9 cellular contexts compared by ENCODE assay signal in genomic region chr3:168061332-168061996, GRCh38. TPM values are rescaled to one million over a fixed set of nuclear protein-coding genes. Genes with fewer than 3 reads are reported as not detected.
DNase-seq lines count a peak whose midpoint lies in the region; ATAC-seq and TF ChIP-seq lines count a peak whose summit lies in the region.
"Had no signal": no experiment of that assay in that cellular context is flagged by ENCODE, and none has a peak within 500 bp of the region (broad histone marks: within the 10 kb centered on the region; RNA-seq: fewer than 3 reads in every experiment).

No MANE protein-coding gene starts in this region.

- CTCF ChIA-PET in SK-N-SH (lab: Yijun Ruan, JAX), result interaction anchor here (0.6 to 3.9 kb wide), 14 partner anchors 8 to 786 kb away, joined by 3 to 29 read pairs (median 4); no protein-coding TSS in a partner anchor

- H3K27ac Mint-ChIP-seq in activated naive CD4-positive, alpha-beta T cell treated with anti-CD3 and anti-CD28 coated beads, Interleukin-2, amount 50 U/mL, for 72 hours, result no peak overlapping the region
- peak overlapping the region; percentile 63 for H3K27ac Mint-ChIP-seq in stimulated activated naive CD8-positive, alpha-beta T cell treated with anti-CD3 and anti-CD28 coated beads, Interleukin-15, Interleukin-2, amounts not matched to agents 100 ng/mL and 50 ng/mL, for 24 hours

- H3K9me3 Mint-ChIP-seq in activated naive CD4-positive, alpha-beta T cell treated with anti-CD3 and anti-CD28 coated beads, Interleukin-2, amount 50 U/mL, for 72 hours, result peaks cover 0 to 4% of the 10 kb centered on the region in 2 donors
- H3K9me3 Mint-ChIP-seq in stimulated activated naive CD8-positive, alpha-beta T cell treated with anti-CD3 and anti-CD28 coated beads, Interleukin-15, Interleukin-2, amounts not matched to agents 100 ng/mL and 50 ng/mL, for 24 hours, result no peaks in the 10 kb centered on the region

- H3K36me3 ChIP-seq in SK-N-SH (replicated peaks in 1 of 2; ENCODE audit: control insufficient read depth in 1 of 2, insufficient read depth in 2 of 2, low read length in 1 of 2), result peaks cover 0 to 10% of the 10 kb centered on the region in 2 experiments

- no peak overlapping the region for H3K9ac ChIP-seq in SK-N-SH

- peak; percentile 40 for TF ChIP-seq CTCF in SK-N-SH (IDR thresholded peaks at IDR 0.05)

- no peak for DNase-seq in activated naive CD4-positive, alpha-beta T cell treated with anti-CD3 and anti-CD28 coated beads, Interleukin-2, amount 50 U/mL, for 72 hours (ENCODE audit: low spot score in 2 of 2)
- no peak for DNase-seq in activated naive CD4-positive, alpha-beta T cell treated with anti-CD3 and anti-CD28 coated beads, Interleukin-2, amount 50 U/mL, for 16 hours
- DNase-seq in SK-N-SH, result no peak
- no peak for DNase-seq in NCI-H2227 (lab: John Stamatoyannopoulos, UW; ENCODE audit: unreplicated experiment)
- no peak for DNase-seq in activated CD8-positive, alpha-beta memory T cell treated with anti-CD3 and anti-CD28 coated beads, Interleukin-2, amount 50 U/mL, for 4 hours
- no peak for DNase-seq in activated CD4-positive, CD25-positive, alpha-beta regulatory T cell (lab: John Stamatoyannopoulos, UW)
- DNase-seq: small intestine had no signal

- H3K27ac ChIP-seq in SK-N-SH (ENCODE audit: low read depth in 2 of 2, low read length in 1 of 2), result no peak overlapping the region; a peak in 1 of 4 replicates

- H3F3A ChIP-seq in SK-N-SH (replicated peaks; ENCODE audit: insufficient read depth), result peaks cover 5% of the 10 kb centered on the region

- peak; percentile 53 for TF ChIP-seq RAD21 in SK-N-SH (IDR thresholded peaks at IDR 0.05; ENCODE audit: low read length)

- peak overlapping the region; percentile 64 for H3K4me3 Mint-ChIP-seq in stimulated activated naive CD8-positive, alpha-beta T cell treated with anti-CD3 and anti-CD28 coated beads, Interleukin-15, Interleukin-2, amounts not matched to agents 100 ng/mL and 50 ng/mL, for 24 hours

- TF ChIP-seq EP300 in SK-N-SH (IDR thresholded peaks at IDR 0.05; ENCODE audit: borderline replicate concordance in 1 of 2, low read depth in 1 of 2, low read length in 1 of 2), result no peak

- no peaks in the 10 kb centered on the region for H3K9me2 ChIP-seq in SK-N-SH

- H3K27me3 Mint-ChIP-seq in stimulated activated naive CD8-positive, alpha-beta T cell treated with anti-CD3 and anti-CD28 coated beads, Interleukin-15, Interleukin-2, amounts not matched to agents 100 ng/mL and 50 ng/mL, for 24 hours, result no peaks in the 10 kb centered on the region

- WGBS in SK-N-SH (ENCODE audit: low lambda C conversion rate), result 71% methylated on average over 5 of the region's 5 CpGs

- peaks cover 14% of the 10 kb centered on the region for H4K20me1 ChIP-seq in SK-N-SH (ENCODE audit: insufficient read depth)

- H3K79me2 ChIP-seq in SK-N-SH (ENCODE audit: insufficient read depth), result peaks cover 100% of the 10 kb centered on the region

- H3K4me1 ChIP-seq in SK-N-SH (ENCODE audit: control insufficient read depth in 1 of 2, insufficient read depth in 2 of 2, low read depth in 1 of 2, low read length in 1 of 2), result peaks cover 6 to 20% of the 10 kb centered on the region in 2 experiments; a peak in 2 of 4 replicates

- no peaks in the 10 kb centered on the region for H3K9me3 ChIP-seq in SK-N-SH

- H3K4me2 ChIP-seq in SK-N-SH, result no peak overlapping the region

- H3K27me3 ChIP-seq in SK-N-SH (ENCODE audit: insufficient read depth), result no peaks in the 10 kb centered on the region

- POLR2A ChIA-PET in SK-N-SH (lab: Yijun Ruan, JAX), result no interaction called here

- H3K4me3 ChIP-seq in SK-N-SH (ENCODE audit: low read depth in 2 of 2, low read length in 1 of 2), result no peak overlapping the region

- peaks cover 29% of the 10 kb centered on the region for H3K4me1 Mint-ChIP-seq in stimulated activated naive CD8-positive, alpha-beta T cell treated with anti-CD3 and anti-CD28 coated beads, Interleukin-15, Interleukin-2, amounts not matched to agents 100 ng/mL and 50 ng/mL, for 24 hours (ENCODE audit: low read depth)

- peak; percentile 68 to 96 for ATAC-seq in activated naive CD4-positive, alpha-beta T cell treated with anti-CD3 and anti-CD28 coated beads, Interleukin-2, amount 50 U/mL, for 72 hours
- ATAC-seq in HG02884 (IDR thresholded peaks at IDR 0.05; ENCODE audit: unreplicated experiment), result peak; percentile 95

- no peak overlapping the region for H2AFZ ChIP-seq in SK-N-SH (ENCODE audit: low read depth)

- H3K36me3 Mint-ChIP-seq in activated naive CD4-positive, alpha-beta T cell treated with anti-CD3 and anti-CD28 coated beads, Interleukin-2, amount 50 U/mL, for 72 hours, result no peaks in the 10 kb centered on the region
- H3K36me3 Mint-ChIP-seq in stimulated activated naive CD8-positive, alpha-beta T cell treated with anti-CD3 and anti-CD28 coated beads, Interleukin-15, Interleukin-2, amounts not matched to agents 100 ng/mL and 50 ng/mL, for 24 hours (ENCODE audit: low read depth), result no peaks in the 10 kb centered on the region

TF ChIP-seq in SK-N-SH, 30 proteins besides CTCF, POLR2A, EP300 and RAD21:
- TF ChIP-seq RXRA (IDR thresholded peaks at IDR 0.05; ENCODE audit: borderline replicate concordance, low read depth) (no peak), TAF1 (IDR thresholded peaks at IDR 0.05; ENCODE audit: borderline replicate concordance, low read depth, low read length) (no peak), SIN3A (IDR thresholded peaks at IDR 0.05; ENCODE audit: borderline replicate concordance, low read depth, low read length) (no peak), MXI1 (IDR thresholded peaks at IDR 0.05; ENCODE audit: low read depth, low read length) (no peak), SMC3 (IDR thresholded peaks at IDR 0.05; ENCODE audit: low read depth, low read length) (no peak), JUND (IDR thresholded peaks at IDR 0.05) (no peak), POLR2AphosphoS5 (IDR thresholded peaks at IDR 0.05; ENCODE audit: low read depth, low read length) (no peak), CHD2 (IDR thresholded peaks at IDR 0.05; ENCODE audit: low read length, partially characterized antibody) (no peak)
TF ChIP-seq in SK-N-SH: peak in this region for 0.

RNA-seq across cellular contexts. Expression of gene GOLIM4, which starts 34.3 kb away (rescaled TPM):
- total RNA-seq in activated naive CD4-positive, alpha-beta T cell treated with anti-CD3 and anti-CD28 coated beads, Interleukin-2, amount 50 U/mL, for 72 hours, result 1 to 10 TPM; 1.6 to 4.2 TPM
- 38.3 and 42.3 TPM in 2 replicates for polyA plus RNA-seq in SK-N-SH (2012; rRNA removed)
- 43.6 and 44.5 TPM in 2 replicates for polyA plus RNA-seq in SK-N-SH (2012; cell fraction: cytosol; rRNA removed)
- polyA plus RNA-seq in SK-N-SH (2012; cell fraction: nucleus; rRNA removed), result 15.9 and 22.9 TPM in 2 replicates
